ENCODE assay signal across 19 cellular contexts in genomic region chr12:26055087-26055486, GRCh38.
DNase-seq lines count a peak whose midpoint lies in the region; ATAC-seq and TF ChIP-seq lines count a peak whose summit lies in the region.
"Had no signal": no experiment of that assay in that cellular context is flagged by ENCODE, and none has a peak within 500 bp of the region (broad histone marks: within the 10 kb centered on the region; RNA-seq: fewer than 3 reads in every experiment).

No MANE protein-coding gene starts in this region.

- intact Hi-C loops in Panc1 (cut with micrococcal nuclease; ENCODE audit: unreplicated experiment) (no loop called here), upper lobe of right lung (cut with DNase I) (no loop called here), lower leg skin (cut with DNase I; ENCODE audit: low total_unique reads) (no loop called here)

- CTCF ChIA-PET in Panc1 (lab: Charles Lee), result no interaction called here

- POLR2A ChIA-PET in Panc1 (lab: Charles Lee), result interaction anchor here (0.7 kb wide), 1 partner anchor 31 kb away, joined by 3 read pairs; no protein-coding TSS in a partner anchor

- H3K14ac ChIP-seq in H9 (ENCODE audit: insufficient read depth, low read length), result no peak overlapping the region

- in situ Hi-C loops in Panc1 (cut with HindIII; ENCODE audit: low pct_unique_long_range_greater_than_20kb, low sequenced_read_pairs), result no loop called here

- H2BK12ac ChIP-seq in H9 (ENCODE audit: insufficient read length, low read depth, low read length), result no peak overlapping the region

- no TSS peak for BruUV-seq in Panc1 (replicated peaks; lab: Mats Ljungman, UMichigan)

- H3K4me3 Mint-ChIP-seq in H9, result no peak overlapping the region
- no peak overlapping the region for H3K4me3 Mint-ChIP-seq in neural crest cell
- H3K4me3 Mint-ChIP-seq: B cell; CD4-positive, CD25-positive, alpha-beta regulatory T cell; CD8-positive, alpha-beta T cell; HFFc6 had no signal

- H2AFZ ChIP-seq in H9 (ENCODE audit: low read length), result no peak overlapping the region
- H2AFZ ChIP-seq: GM23248 had no signal

- no peak overlapping the region for H3K27ac ChIP-seq in H9 (ENCODE audit: insufficient read length, low read depth, low read length)
- peak overlapping the region; percentile 60; the same call in 1 of the 2 replicates for H3K27ac ChIP-seq in Panc1 (ENCODE audit: low read length)
- H3K27ac ChIP-seq in upper lobe of right lung, result no peak overlapping the region
- H3K27ac ChIP-seq: BLaER1, C4-2B, GM23248 had no signal

- H3K36me3 ChIP-seq in Panc1 (ENCODE audit: control insufficient read depth, insufficient read depth, low read length) (no peaks in the 10 kb centered on the region), upper lobe of right lung (no peaks in the 10 kb centered on the region)
- H3K36me3 ChIP-seq: BLaER1 had no signal

- no peak overlapping the region for H3K9ac ChIP-seq in H9 (ENCODE audit: extremely low read depth, insufficient read length, low read length)
- H3K9ac ChIP-seq: BLaER1, GM23248 had no signal

- no peak overlapping the region for H2AK5ac ChIP-seq in H9 (ENCODE audit: insufficient read length, low read length)

- H2BK5ac ChIP-seq in H9 (ENCODE audit: insufficient read length, low read length), result no peak overlapping the region

- WGBS in H9 (ENCODE audit: extremely low coverage, insufficient read length, low lambda C conversion rate), result no CpG with 5 or more reads among the region's 2 CpGs
- 96 to 100% methylated on average over 2 of the region's 2 CpGs for WGBS in lower leg skin, 2 donors

- no peak overlapping the region for H3K23ac ChIP-seq in H9 (ENCODE audit: insufficient read length, low read depth, low read length)

- no peak overlapping the region for H3K4me2 ChIP-seq in H9 (ENCODE audit: insufficient read depth, insufficient read length, low read length)
- H3K4me2 ChIP-seq: BLaER1 had no signal

- H3K23me2 ChIP-seq in H9 (ENCODE audit: insufficient read length, low read depth, low read length, poor library complexity, severe bottlenecking), result no peaks in the 10 kb centered on the region

- TF ChIP-seq CTCF in H9 (conservative IDR thresholded peaks at IDR 0.05), result no peak
- TF ChIP-seq CTCF in Panc1 (IDR thresholded peaks at IDR 0.05), result no peak
- TF ChIP-seq CTCF in neural crest cell (conservative IDR thresholded peaks at IDR 0.05), result no peak
- TF ChIP-seq CTCF in upper lobe of right lung (IDR thresholded peaks at IDR 0.05), result no peak
- no peak for TF ChIP-seq CTCF in lower leg skin (IDR thresholded peaks at IDR 0.05)
- no peak for TF ChIP-seq CTCF in omental fat pad (IDR thresholded peaks at IDR 0.05)

- ATAC-seq in Panc1 (0 out of 2 replicates have a peak, but pooled peaks have one; percentile 36), upper lobe of right lung (peak; percentile 23), omental fat pad (ENCODE audit: low FRiP score) (no peak)
- ATAC-seq: CD8-positive, alpha-beta T cell had no signal

- no peak for TF ChIP-seq POLR2A in lower leg skin (IDR thresholded peaks at IDR 0.05)

- no peaks in the 10 kb centered on the region for H4K20me1 ChIP-seq in H9 (ENCODE audit: control insufficient read depth, insufficient read depth, insufficient read length)
- H4K20me1 ChIP-seq: BLaER1 had no signal

- H3K27ac Mint-ChIP-seq in H9 (peak overlapping the region; percentile 18 to 20 (median 20); a peak in 2 of 7 replicates), neural crest cell (ENCODE audit: unreplicated experiment) (peak overlapping the region; percentile 5)
- H3K27ac Mint-ChIP-seq: B cell; CD4-positive, CD25-positive, alpha-beta regulatory T cell; CD8-positive, alpha-beta T cell; HFFc6 had no signal

- H3K18ac ChIP-seq in H9 (ENCODE audit: insufficient read length, low read depth, low read length), result no peak overlapping the region

- no peaks in the 10 kb centered on the region for H3K27me3 Mint-ChIP-seq in H9 (ENCODE audit: low read depth)
- H3K27me3 Mint-ChIP-seq in neural crest cell (ENCODE audit: low read depth), result no peaks in the 10 kb centered on the region
- H3K27me3 Mint-ChIP-seq: B cell had no signal

- H3K56ac ChIP-seq in H9 (ENCODE audit: insufficient read length, low read depth, low read length), result no peak overlapping the region

- peaks cover 12% of the 10 kb centered on the region in 2 experiments for H3K4me1 Mint-ChIP-seq in H9
- peaks cover 3% of the 10 kb centered on the region for H3K4me1 Mint-ChIP-seq in neural crest cell
- H3K4me1 Mint-ChIP-seq: B cell; CD4-positive, CD25-positive, alpha-beta regulatory T cell had no signal

- no peaks in the 10 kb centered on the region for H3K79me1 ChIP-seq in H9 (ENCODE audit: insufficient read depth, low read depth, low read length, poor library complexity, severe bottlenecking)

- H3K36me3 Mint-ChIP-seq in H9 (ENCODE audit: insufficient read depth in 1 of 3, low read depth in 3 of 3) (peaks cover 9 to 19% (median 16%) of the 10 kb centered on the region in 3 experiments; a peak in 6 of 7 replicates), neural crest cell (ENCODE audit: low read depth) (peaks cover 12% of the 10 kb centered on the region)
- H3K36me3 Mint-ChIP-seq: CD4-positive, CD25-positive, alpha-beta regulatory T cell; CD8-positive, alpha-beta T cell had no signal

- H3K4me1 ChIP-seq in H9 (ENCODE audit: insufficient read depth, low read length) (no peaks in the 10 kb centered on the region), Panc1 (ENCODE audit: control insufficient read depth, insufficient read depth, low read length) (peaks cover 45% of the 10 kb centered on the region), upper lobe of right lung (no peaks in the 10 kb centered on the region)
- H3K4me1 ChIP-seq: BLaER1, Caco-2 had no signal

- H4K5ac ChIP-seq in H9 (ENCODE audit: insufficient read length, low read depth, low read length), result no peak overlapping the region

- H2BK20ac ChIP-seq in H9 (ENCODE audit: low read depth, low read length, poor library complexity, severe bottlenecking), result no peak overlapping the region

- H3K27me3 ChIP-seq in H9 (ENCODE audit: insufficient read depth, low read length) (no peaks in the 10 kb centered on the region), Panc1 (ENCODE audit: control insufficient read depth, insufficient read depth, low read length) (no peaks in the 10 kb centered on the region), upper lobe of right lung (no peaks in the 10 kb centered on the region)
- H3K27me3 ChIP-seq: BLaER1 had no signal

- H3K4me3 ChIP-seq in Panc1 (ENCODE audit: low read depth in 2 of 2, low read length in 2 of 2), result no peak overlapping the region
- H3K4me3 ChIP-seq in upper lobe of right lung, result no peak overlapping the region
- H3K4me3 ChIP-seq in lower leg skin (ENCODE audit: low read depth, poor library complexity, severe bottlenecking), result no peak overlapping the region
- H3K4me3 ChIP-seq: BLaER1, GM23248 had no signal

- no peaks in the 10 kb centered on the region for H3K79me2 ChIP-seq in H9 (ENCODE audit: insufficient read depth, low read length)

- H4K91ac ChIP-seq in H9 (ENCODE audit: insufficient read length, low read depth, low read length), result no peak overlapping the region

- H3K9me3 Mint-ChIP-seq in H9 (no peaks in the 10 kb centered on the region; a peak in 1 of 5 replicates), neural crest cell (no peaks in the 10 kb centered on the region)
- H3K9me3 Mint-ChIP-seq: CD8-positive, alpha-beta T cell; HFFc6 had no signal

- H2BK15ac ChIP-seq in H9 (ENCODE audit: low read depth, low read length), result no peak overlapping the region

- DNase-seq in H9 (no peak), Panc1 (ENCODE audit: low read depth, low spot score) (no peak), neural crest cell (ENCODE audit: low read depth, low spot score) (no peak), upper lobe of right lung (no peak), lower leg skin (ENCODE audit: low spot score in 2 of 2) (no peak), omental fat pad (ENCODE audit: low spot score) (no peak), DMS53 (lab: John Stamatoyannopoulos, UW) (no peak)
- no peak for DNase-seq in activated T-cell treated with anti-CD3 and anti-CD28 coated beads, Interleukin-2, amount 50 U/mL, for 1 hour
- DNase-seq: Caco-2; CD4-positive, CD25-positive, alpha-beta regulatory T cell; CD8-positive, alpha-beta T cell; DMS 273 treated with DMSO at 0.1 percent for 48 hours; DMS79 treated with DMSO at 0.1 percent for 48 hours; GF-D8; GM23248; HFFc6 had no signal

- no peak overlapping the region for H3T11ph ChIP-seq in H9 (ENCODE audit: low read length)

- no peak overlapping the region for H3K4ac ChIP-seq in H9 (ENCODE audit: low read depth, low read length)

- H4K8ac ChIP-seq in H9 (replicated peaks; ENCODE audit: insufficient read length, low read depth, low read length), result no peak overlapping the region

- H3K9me3 ChIP-seq in H9 (ENCODE audit: control insufficient read depth, low read depth, low read length), result no peaks in the 10 kb centered on the region
- no peaks in the 10 kb centered on the region for H3K9me3 ChIP-seq in Panc1 (ENCODE audit: control insufficient read depth, insufficient read depth, low read depth, low read length)
- H3K9me3 ChIP-seq in upper lobe of right lung, result no peaks in the 10 kb centered on the region
- H3K9me3 ChIP-seq: BLaER1, Caco-2 had no signal

- no peak overlapping the region for H2BK120ac ChIP-seq in H9 (ENCODE audit: low read depth, low read length, poor library complexity, severe bottlenecking)
